Comparison of ENCODE assay signal across 27 cellular contexts in genomic region chr12:102417055-102417454, GRCh38.
"Had no signal": no experiment of that assay in that cellular context is flagged by ENCODE, and none has a peak within 500 bp of the region (broad histone marks: within the 10 kb centered on the region; RNA-seq: fewer than 3 reads in every experiment).

No MANE protein-coding gene starts in this region.

- FAIRE-seq: endothelial cell of umbilical vein, islet of Langerhans, urothelium cell line had no signal

- ATAC-seq: foreskin keratinocyte; gastroesophageal sphincter; heart left ventricle; lower lobe of right lung; naive thymus-derived CD8-positive, alpha-beta T cell; stimulated activated effector memory CD8-positive, alpha-beta T cell treated with anti-CD3 and anti-CD28 coated beads, Interleukin-12 subunit alpha, Interleukin-12 subunit beta, amount 100 ng/mL, for 72 hours had no signal

- H3K9me3 ChIP-seq: esophagus muscularis mucosa, gastroesophageal sphincter, heart left ventricle, left ventricle myocardium inferior, lower lobe of right lung, prostate gland, right atrium auricular region, sigmoid colon, thoracic aorta, tibial nerve, upper lobe of left lung had no signal

- H3K36me3 Mint-ChIP-seq: naive thymus-derived CD8-positive, alpha-beta T cell; stimulated activated effector memory CD8-positive, alpha-beta T cell treated with anti-CD3 and anti-CD28 coated beads, Interleukin-12 subunit alpha, Interleukin-12 subunit beta, amount 100 ng/mL, for 72 hours had no signal

- DNase-seq: dermis blood vessel endothelial cell; effector memory CD4-positive, alpha-beta T cell; foreskin keratinocyte; heart left ventricle; hippocampal formation; left cardiac atrium; left ventricle myocardium inferior; lower lobe of right lung; naive thymus-derived CD8-positive, alpha-beta T cell; nephron progenitor cell; nucleus accumbens; sigmoid colon; stimulated activated CD4-positive, alpha-beta T cell treated with anti-CD3 and anti-CD28 coated beads, Interleukin-2, amount 100 ng/mL, for 24 hours; stimulated activated CD4-positive, alpha-beta T cell treated with anti-CD3 and anti-CD28 coated beads, Interleukin-4, amount 100 ng/mL, for 24 hours; stimulated activated naive CD4-positive, alpha-beta T cell treated with Interleukin-2 at 50 U/mL for 16 hours; upper lobe of left lung had no signal

- H3K4me3 ChIP-seq: coronary artery, esophagus muscularis mucosa, gastroesophageal sphincter, heart left ventricle, left ventricle myocardium inferior, lower lobe of right lung, prostate gland, right atrium auricular region, sigmoid colon, thoracic aorta, tibial nerve, upper lobe of left lung had no signal

- H3K4me3 Mint-ChIP-seq: naive thymus-derived CD8-positive, alpha-beta T cell; nephron progenitor cell; stimulated activated effector memory CD8-positive, alpha-beta T cell treated with anti-CD3 and anti-CD28 coated beads, Interleukin-12 subunit alpha, Interleukin-12 subunit beta, amount 100 ng/mL, for 72 hours had no signal

- H3K27me3 ChIP-seq: esophagus muscularis mucosa, foreskin keratinocyte, gastroesophageal sphincter, heart left ventricle, right atrium auricular region, sigmoid colon, tibial nerve, upper lobe of left lung had no signal

- H3K27ac ChIP-seq: coronary artery, esophagus muscularis mucosa, foreskin keratinocyte, gastroesophageal sphincter, heart left ventricle, left ventricle myocardium inferior, lower lobe of right lung, prostate gland, right atrium auricular region, sigmoid colon, thoracic aorta, tibial nerve, upper lobe of left lung had no signal

- H3K4me1 ChIP-seq: esophagus muscularis mucosa, foreskin keratinocyte, gastroesophageal sphincter, left ventricle myocardium inferior, lower lobe of right lung, prostate gland, right atrium auricular region, sigmoid colon, tibial nerve, upper lobe of left lung had no signal

- H3K27ac Mint-ChIP-seq: naive thymus-derived CD8-positive, alpha-beta T cell; nephron progenitor cell; stimulated activated effector memory CD8-positive, alpha-beta T cell treated with anti-CD3 and anti-CD28 coated beads, Interleukin-12 subunit alpha, Interleukin-12 subunit beta, amount 100 ng/mL, for 72 hours had no signal

- H3K9me3 Mint-ChIP-seq: naive thymus-derived CD8-positive, alpha-beta T cell; nephron progenitor cell; stimulated activated effector memory CD8-positive, alpha-beta T cell treated with anti-CD3 and anti-CD28 coated beads, Interleukin-12 subunit alpha, Interleukin-12 subunit beta, amount 100 ng/mL, for 72 hours had no signal

- H3K36me3 ChIP-seq: gastroesophageal sphincter, left ventricle myocardium inferior, lower lobe of right lung, prostate gland, right atrium auricular region, sigmoid colon, thoracic aorta, tibial nerve, upper lobe of left lung had no signal
